Comparison of ENCODE assay signal across 19 cellular contexts in genomic region chr2:28296904-28297303, GRCh38.
A peak's percentile ranks its signal among the peaks of the same experiment; 100 is the strongest.
DNase-seq lines count a peak whose midpoint lies in the region; ATAC-seq and TF ChIP-seq lines count a peak whose summit lies in the region.
"Had no signal": no experiment of that assay in that cellular context is flagged by ENCODE, and none has a peak within 500 bp of the region (broad histone marks: within the 10 kb centered on the region; RNA-seq: fewer than 3 reads in every experiment).

No MANE protein-coding gene starts in this region.

- no peaks in the 10 kb centered on the region for H3K9me3 ChIP-seq in HCT116 (ENCODE audit: control insufficient read depth in 1 of 2, insufficient read depth in 1 of 2, low read depth in 1 of 2, low read length in 2 of 2)
- H3K9me3 ChIP-seq in esophagus squamous epithelium = no peaks in the 10 kb centered on the region
- H3K9me3 ChIP-seq in smooth muscle cell (replicated peaks; ENCODE audit: low read depth) = no peaks in the 10 kb centered on the region
- H3K9me3 ChIP-seq: sigmoid colon, thyroid gland had no signal

- H3K4me1 ChIP-seq in HCT116 (ENCODE audit: control insufficient read depth in 1 of 2, insufficient read depth in 2 of 2, low read length in 2 of 2) = peaks cover 17 to 44% of the 10 kb centered on the region in 2 experiments
- peaks cover 0 to 63% (median 6%) of the 10 kb centered on the region in 3 donors for H3K4me1 ChIP-seq in esophagus squamous epithelium
- H3K4me1 ChIP-seq in smooth muscle cell (ENCODE audit: low read depth) = peaks cover 8% of the 10 kb centered on the region
- H3K4me1 ChIP-seq: thyroid gland had no signal

- H3K27me3 ChIP-seq in HCT116 (ENCODE audit: insufficient read depth, low read length) (no peaks in the 10 kb centered on the region), esophagus squamous epithelium (no peaks in the 10 kb centered on the region), smooth muscle cell (ENCODE audit: low read depth) (no peaks in the 10 kb centered on the region)
- H3K27me3 ChIP-seq: sigmoid colon, thyroid gland had no signal

- WGBS in esophagus squamous epithelium, 2 donors = 46 to 82% methylated on average over 4 of the region's 4 CpGs
- 54% methylated on average over 4 of the region's 4 CpGs for WGBS in smooth muscle cell (ENCODE audit: low lambda C conversion rate)

- BruUV-seq in HCT116 (replicated peaks; lab: Mats Ljungman, UMichigan) = no TSS peak

- no peak overlapping the region for H3K27ac Mint-ChIP-seq in activated naive CD8-positive, alpha-beta T cell treated with anti-CD3 and anti-CD28 coated beads for 36 hours
- H3K27ac Mint-ChIP-seq: activated CD4-positive, alpha-beta memory T cell treated with anti-CD3 and anti-CD28 coated beads for 36 hours; CD4-positive, alpha-beta T cell; H9; mesothelial cell of epicardium had no signal

- peak; percentile 31 for DNase-seq in HCT116 (ENCODE audit: low read depth, low spot score)
- DNase-seq in RWPE1 (ENCODE audit: low spot score) = peak; percentile 11
- DNase-seq in esophagus squamous epithelium (lab: John Stamatoyannopoulos, UW) = no peak
- no peak for DNase-seq in smooth muscle cell (lab: John Stamatoyannopoulos, UW; ENCODE audit: unreplicated experiment)
- no peak for DNase-seq in AG08396 (ENCODE audit: low spot score)
- DNase-seq in NCI-H187 (lab: John Stamatoyannopoulos, UW) = no peak
- DNase-seq in activated naive CD8-positive, alpha-beta T cell treated with anti-CD3 and anti-CD28 coated beads for 36 hours = no peak
- DNase-seq: activated CD4-positive, alpha-beta memory T cell treated with anti-CD3 and anti-CD28 coated beads for 36 hours; CD4-positive, alpha-beta T cell; H9; NCI-H1417 treated with DMSO at 0.1 percent for 48 hours; NCI-H2227 treated with DMSO at 0.1 percent for 48 hours; sigmoid colon; stimulated activated CD4-positive, alpha-beta T cell treated with anti-CD3 and anti-CD28 coated beads, Interleukin-4, amount 100 ng/mL, for 24 hours; thyroid gland had no signal

- CTCF ChIA-PET in HCT116 (lab: Charles Lee) (no interaction called here), RWPE1 (lab: Yijun Ruan, JAX) (interaction anchor here (0.6 kb wide), 1 partner anchor 229 kb away, joined by 3 read pairs; no protein-coding TSS in a partner anchor)

- POLR2A ChIA-PET in HCT116 (lab: Charles Lee) (no interaction called here), RWPE1 (lab: Yijun Ruan, JAX; ENCODE audit: low non-redundant PET) (no interaction called here)

- no peak overlapping the region for H3K27ac ChIP-seq in HCT116 (ENCODE audit: low read depth, low read length)
- H3K27ac ChIP-seq in RWPE1 = no peak overlapping the region
- H3K27ac ChIP-seq in esophagus squamous epithelium = peak overlapping the region in 3 of 4 donors; percentile 46 to 76 (median 69)
- H3K27ac ChIP-seq in smooth muscle cell (ENCODE audit: low read depth) = peak overlapping the region; percentile 24
- H3K27ac ChIP-seq: sigmoid colon, SK-N-MC, thyroid gland had no signal

- TF ChIP-seq CTCF in HCT116 (IDR thresholded peaks at IDR 0.05 in 2 of 3, conservative IDR thresholded peaks at IDR 0.05 in 1 of 3; ENCODE audit: borderline replicate concordance in 1 of 3, insufficient read depth in 1 of 3, low read depth in 2 of 3, low read length in 2 of 3) = no peak
- TF ChIP-seq CTCF in RWPE1 (conservative IDR thresholded peaks at IDR 0.05; ENCODE audit: low read depth) = no peak
- TF ChIP-seq CTCF in esophagus squamous epithelium (IDR thresholded peaks at IDR 0.05) = no peak
- TF ChIP-seq CTCF in smooth muscle cell (IDR thresholded peaks at IDR 0.05; ENCODE audit: borderline replicate concordance, insufficient read depth, poor library complexity, severe bottlenecking) = no peak

- peaks cover 1% of the 10 kb centered on the region for H3K9me3 Mint-ChIP-seq in activated naive CD8-positive, alpha-beta T cell treated with anti-CD3 and anti-CD28 coated beads for 36 hours
- H3K9me3 Mint-ChIP-seq: activated CD4-positive, alpha-beta memory T cell treated with anti-CD3 and anti-CD28 coated beads for 36 hours; CD4-positive, alpha-beta T cell; H9; mesothelial cell of epicardium had no signal

- TF ChIP-seq POLR2A in HCT116 (IDR thresholded peaks at IDR 0.05; ENCODE audit: borderline replicate concordance, extremely low read depth, insufficient read depth, insufficient read length) (no peak), esophagus squamous epithelium (IDR thresholded peaks at IDR 0.05) (no peak)

- H3K9me2 ChIP-seq in HCT116 (ENCODE audit: insufficient read depth) = no peaks in the 10 kb centered on the region

- TF ChIP-seq RAD21 in HCT116 (IDR thresholded peaks at IDR 0.05; ENCODE audit: low read depth) = no peak; the same call in 1 of the 2 replicates

- no peaks in the 10 kb centered on the region for H3K27me3 Mint-ChIP-seq in activated naive CD8-positive, alpha-beta T cell treated with anti-CD3 and anti-CD28 coated beads for 36 hours
- H3K27me3 Mint-ChIP-seq: activated CD4-positive, alpha-beta memory T cell treated with anti-CD3 and anti-CD28 coated beads for 36 hours; CD4-positive, alpha-beta T cell had no signal

- peaks cover 13% of the 10 kb centered on the region for H3K4me1 Mint-ChIP-seq in activated naive CD8-positive, alpha-beta T cell treated with anti-CD3 and anti-CD28 coated beads for 36 hours

- intact Hi-C loops in HCT116 (cut with micrococcal nuclease) (no loop called here), esophagus squamous epithelium (cut with DNase I) (no loop called here)

- RAD21 ChIA-PET in HCT116 (lab: Charles Lee; ENCODE audit: low non-redundant PET in 1 of 2, low total read pairs in 2 of 2, uncharacterized antibody in 2 of 2, unreplicated experiment in 2 of 2) = no interaction called here

- H2AFZ ChIP-seq in HCT116 (ENCODE audit: low read depth, low read length, poor library complexity, severe bottlenecking) = no peak overlapping the region
- H2AFZ ChIP-seq in smooth muscle cell (ENCODE audit: low read depth) = no peak overlapping the region

- H4K20me1 ChIP-seq in HCT116 (ENCODE audit: insufficient read depth) (no peaks in the 10 kb centered on the region), smooth muscle cell (ENCODE audit: low read depth) (no peaks in the 10 kb centered on the region)

- H3K36me3 ChIP-seq in HCT116 (ENCODE audit: control insufficient read depth in 1 of 2, insufficient read depth in 2 of 2, low read length in 2 of 2) = no peaks in the 10 kb centered on the region
- peaks cover 0 to 6% (median 0%) of the 10 kb centered on the region in 3 donors for H3K36me3 ChIP-seq in esophagus squamous epithelium
- no peaks in the 10 kb centered on the region for H3K36me3 ChIP-seq in smooth muscle cell (ENCODE audit: low read depth)
- H3K36me3 ChIP-seq: sigmoid colon had no signal

- ATAC-seq in HCT116 = peak; percentile 69
- ATAC-seq in GM18873 (IDR thresholded peaks at IDR 0.05; ENCODE audit: low FRiP score, unreplicated experiment) = no peak
- ATAC-seq: K562 had no signal

- peaks cover 29% of the 10 kb centered on the region for H3F3A ChIP-seq in smooth muscle cell (ENCODE audit: low read depth)

- peaks cover 4% of the 10 kb centered on the region for H3K36me3 Mint-ChIP-seq in activated naive CD8-positive, alpha-beta T cell treated with anti-CD3 and anti-CD28 coated beads for 36 hours

- no peak overlapping the region for H3K4me3 Mint-ChIP-seq in activated naive CD8-positive, alpha-beta T cell treated with anti-CD3 and anti-CD28 coated beads for 36 hours
- H3K4me3 Mint-ChIP-seq: activated CD4-positive, alpha-beta memory T cell treated with anti-CD3 and anti-CD28 coated beads for 36 hours; CD4-positive, alpha-beta T cell; H9; mesothelial cell of epicardium had no signal

- H3K4me2 ChIP-seq in HCT116 (ENCODE audit: low read length) (peak overlapping the region; percentile 67), smooth muscle cell (no peak overlapping the region)

- H3K9ac ChIP-seq in HCT116 (ENCODE audit: low read length) (no peak overlapping the region), smooth muscle cell (ENCODE audit: low read depth) (no peak overlapping the region)

- H3K4me3 ChIP-seq in HCT116 (replicated peaks in 1 of 2; ENCODE audit: low read depth in 1 of 2, low read length in 2 of 2) (no peak overlapping the region; a peak in 1 of 4 replicates), esophagus squamous epithelium (no peak overlapping the region), smooth muscle cell (no peak overlapping the region)
- H3K4me3 ChIP-seq: K562, sigmoid colon, SK-N-MC, thyroid gland had no signal

- no peaks in the 10 kb centered on the region for H3K79me2 ChIP-seq in HCT116 (ENCODE audit: insufficient read depth, low read length)
- H3K79me2 ChIP-seq in smooth muscle cell (ENCODE audit: low read depth) = no peaks in the 10 kb centered on the region

TF ChIP-seq in HCT116, 20 proteins besides CTCF, POLR2A, EP300 and RAD21:
- TF ChIP-seq CBX3 (IDR thresholded peaks at IDR 0.05; ENCODE audit: low read depth) (peak; percentile 66; the same call in 1 of the 2 replicates), ATF3 (IDR thresholded peaks at IDR 0.05) (peak; percentile 34; the same call in 1 of the 2 replicates), CEBPB (IDR thresholded peaks at IDR 0.05; ENCODE audit: low read depth) (peak; percentile 87), SP1 (IDR thresholded peaks at IDR 0.05; ENCODE audit: low read depth) (peak; percentile 64), SIN3A (IDR thresholded peaks at IDR 0.05; ENCODE audit: low read depth) (peak; percentile 41; the same call in 1 of the 2 replicates), JUND (IDR thresholded peaks at IDR 0.05) (peak; percentile 69), EZH2phosphoT487 (IDR thresholded peaks at IDR 0.05; ENCODE audit: borderline replicate concordance) (no peak), YY1 (IDR thresholded peaks at IDR 0.05; ENCODE audit: extremely low read depth, insufficient replicate concordance, low read depth, low read length) (no peak), FOSL1 (IDR thresholded peaks at IDR 0.05; ENCODE audit: low read depth) (peak; percentile 67)
- TF ChIP-seq, protein P1, sequence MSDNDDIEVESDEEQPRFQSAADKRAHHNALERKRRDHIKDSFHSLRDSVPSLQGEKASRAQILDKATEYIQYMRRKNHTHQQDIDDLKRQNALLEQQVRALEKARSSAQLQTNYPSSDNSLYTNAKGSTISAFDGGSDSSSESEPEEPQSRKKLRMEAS (IDR thresholded peaks at IDR 0.05) = 0 out of 2 replicates have a peak, but pooled peaks have one; percentile 25

Comparison
In these comparisons a context has a peak if more than half of its experiments do, and no peak if none do; other contexts are left out.
1. DNase-seq: peak in HCT116 (single experiment) and RWPE1 (single experiment); none in esophagus squamous epithelium (single experiment), smooth muscle cell (single experiment), AG08396 (single experiment), NCI-H187 (0 of 2) and activated naive CD8-positive, alpha-beta T cell treated with anti-CD3 and anti-CD28 coated beads for 36 hours (single experiment).
2. H3K27ac ChIP-seq: peak in esophagus squamous epithelium (3 of 4) and smooth muscle cell (single experiment); none in HCT116 (single experiment) and RWPE1 (single experiment).